10 cellular contexts compared by ENCODE assay signal in genomic region chr11:111925953-111926352, GRCh38. TPM values are rescaled to one million over a fixed set of nuclear protein-coding genes. Genes with fewer than 3 reads are reported as not detected.
DNase-seq lines count a peak whose midpoint lies in the region; ATAC-seq, FAIRE-seq and TF ChIP-seq lines count a peak whose summit lies in the region.
"Had no signal": no experiment of that assay in that cellular context is flagged by ENCODE, and none has a peak within 500 bp of the region (broad histone marks: within the 10 kb centered on the region; RNA-seq: fewer than 3 reads in every experiment).

No MANE protein-coding gene starts in this region.

- no peaks in the 10 kb centered on the region for H3K36me3 Mint-ChIP-seq in activated naive CD4-positive, alpha-beta T cell treated with anti-CD3 and anti-CD28 coated beads, Interleukin-2, amount 50 U/mL, for 24 hours

- CTCF ChIA-PET in GM12878 (lab: Yijun Ruan, JAX), result interaction anchor here (1.0 to 1.8 kb wide), 7 partner anchors 14 to 161 kb away, joined by 3 to 8 read pairs (median 5); partner anchors contain the start of genes ALG9, CRYAB, SDHD and TIMM8B

- peak overlapping the region; percentile 8 for H3K27ac Mint-ChIP-seq in activated naive CD4-positive, alpha-beta T cell treated with anti-CD3 and anti-CD28 coated beads, Interleukin-2, amount 50 U/mL, for 24 hours

- SMC1A ChIA-PET in GM12878 (lab: Charles Lee; ENCODE audit: uncharacterized antibody, unreplicated experiment), result interaction anchor here (0.7 to 2.9 kb wide), 6 partner anchors 9 to 163 kb away, joined by 3 to 9 read pairs (median 4); partner anchors contain the start of gene ALG9

- no peak for TF ChIP-seq EP300 in GM12878 (IDR thresholded peaks at IDR 0.05; ENCODE audit: borderline replicate concordance in 1 of 2, control insufficient read depth in 1 of 2, low read depth in 2 of 2, low read length in 2 of 2)
- no peak for TF ChIP-seq EP300 in transverse colon (IDR thresholded peaks at IDR 0.05; ENCODE audit: low read depth)

- RAD21 ChIA-PET in GM12878 (lab: Charles Lee; ENCODE audit: unreplicated experiment), result interaction anchor here (0.9 to 1.6 kb wide), 3 partner anchors 10 to 71 kb away, joined by 3 to 9 read pairs (median 9); no protein-coding TSS in a partner anchor

- H3K27me3 ChIP-seq in GM12878 (replicated peaks in 1 of 2; ENCODE audit: control insufficient read depth in 2 of 2, insufficient read depth in 2 of 2, low read length in 1 of 2) (no peaks in the 10 kb centered on the region; a peak in 1 of 4 replicates), mucosa of rectum (ENCODE audit: control insufficient read depth in 2 of 2, insufficient read depth in 2 of 2, low read length in 2 of 2) (no peaks in the 10 kb centered on the region), transverse colon (no peaks in the 10 kb centered on the region)

- WGBS in GM12878 (ENCODE audit: insufficient coverage, insufficient replicate concordance, low lambda C conversion rate, missing lambda C conversion rate), result 94% methylated on average over 16 of the region's 16 CpGs
- WGBS in transverse colon (ENCODE audit: low coverage in 1 of 2), 2 donors, result 96 to 100% methylated on average over 2 to 16 of the region's 16 CpGs

- ATAC-seq in GM12878, result no peak
- ATAC-seq in GM19463 (IDR thresholded peaks at IDR 0.05; ENCODE audit: unreplicated experiment), result no peak

- BruUV-seq in GM12878 (replicated peaks; lab: Mats Ljungman, UMichigan), result no TSS peak

- in situ Hi-C loops in GM12878 (cut with MboI) (no loop called here), transverse colon (cut with MboI; ENCODE audit: low pct_ligation_motif_present in 1 of 4, low pct_unique_long_range_greater_than_20kb in 1 of 4, low sequenced_read_pairs in 3 of 4) (loop anchor here in 2 of 4 donors (10.0 kb wide), 2 partner anchors 51 to 59 kb away; partner anchors contain the start of genes ALG9 (in 1 of the 2), CFAP68 (in 1 of the 2) and FDXACB1 (in 1 of the 2))

- no peak overlapping the region for H3K27ac ChIP-seq in GM12878 (ENCODE audit: control insufficient read depth, insufficient read depth)
- H3K27ac ChIP-seq in mucosa of rectum (ENCODE audit: low read depth in 2 of 2, low read length in 2 of 2), result peak overlapping the region; percentile 91 to 93
- H3K27ac ChIP-seq in transverse colon, result peak overlapping the region; percentile 87 to 93 (median 90)

- H4K20me1 ChIP-seq in GM12878 (ENCODE audit: control insufficient read depth, insufficient read depth), result no peaks in the 10 kb centered on the region

- no peak for DNase-seq in activated naive CD4-positive, alpha-beta T cell (lab: John Stamatoyannopoulos, UW)
- no peak for DNase-seq in GM12878 (ENCODE audit: low read depth, low spot score)
- no peak for DNase-seq in transverse colon
- DNase-seq in RPMI8226, result no peak
- no peak for DNase-seq in foreskin melanocyte

- H3K4me3 ChIP-seq in GM12878 (no peak overlapping the region), mucosa of rectum (ENCODE audit: low read length in 2 of 2) (peak overlapping the region in 1 of 2 donors; percentile 83), transverse colon (no peak overlapping the region)

- H3K9me3 ChIP-seq in GM12878 (replicated peaks; ENCODE audit: control insufficient read depth, insufficient read depth, low read length), result no peaks in the 10 kb centered on the region
- no peaks in the 10 kb centered on the region for H3K9me3 ChIP-seq in mucosa of rectum (ENCODE audit: control insufficient read depth in 2 of 2, low read length in 2 of 2)
- no peaks in the 10 kb centered on the region for H3K9me3 ChIP-seq in transverse colon

- peak overlapping the region; percentile 91 for H2AFZ ChIP-seq in GM12878 (ENCODE audit: control insufficient read depth, low read depth, low read length)

- H3K4me1 Mint-ChIP-seq in activated naive CD4-positive, alpha-beta T cell treated with anti-CD3 and anti-CD28 coated beads, Interleukin-2, amount 50 U/mL, for 24 hours, result peaks cover 10% of the 10 kb centered on the region

- no peak for TF ChIP-seq POLR2A in GM12878 (IDR thresholded peaks at IDR 0.05; ENCODE audit: low read depth, low read length)
- TF ChIP-seq POLR2A in transverse colon (IDR thresholded peaks at IDR 0.05), result no peak

- no peak for TF ChIP-seq CTCF in GM12878 (IDR thresholded peaks at IDR 0.05 in 2 of 3, conservative IDR thresholded peaks at IDR 0.05 in 1 of 3; ENCODE audit: control insufficient read depth in 2 of 3, extremely low read depth in 1 of 3, insufficient read depth in 1 of 3, low read depth in 3 of 3, low read length in 3 of 3)
- no peak for TF ChIP-seq CTCF in transverse colon (IDR thresholded peaks at IDR 0.05)

- H3K27me3 Mint-ChIP-seq in activated naive CD4-positive, alpha-beta T cell treated with anti-CD3 and anti-CD28 coated beads, Interleukin-2, amount 50 U/mL, for 24 hours, result no peaks in the 10 kb centered on the region

- no peaks in the 10 kb centered on the region for H3K9me3 Mint-ChIP-seq in activated naive CD4-positive, alpha-beta T cell treated with anti-CD3 and anti-CD28 coated beads, Interleukin-2, amount 50 U/mL, for 24 hours

- no peaks in the 10 kb centered on the region for H3K79me2 ChIP-seq in GM12878 (ENCODE audit: control insufficient read depth, insufficient read depth, low read length)

- H3K9ac ChIP-seq in GM12878 (ENCODE audit: control insufficient read depth, insufficient read depth, low read length), result no peak overlapping the region
- peak overlapping the region in 1 of 2 donors; percentile 71 for H3K9ac ChIP-seq in mucosa of rectum (ENCODE audit: low read depth in 1 of 2, low read length in 2 of 2)

- intact Hi-C loops in GM12878 (cut with micrococcal nuclease; ENCODE audit: unreplicated experiment), result loop anchor here (2.0 kb wide), 2 partner anchors 47 to 161 kb away; partner anchors contain the start of genes CFAP68, FDXACB1, SDHD and TIMM8B
- intact Hi-C loops in transverse colon (cut with DNase I; ENCODE audit: low total_unique reads), result no loop called here

- H3K4me2 ChIP-seq in GM12878 (ENCODE audit: control insufficient read depth, insufficient read depth), result peak overlapping the region; percentile 95

- H3K4me1 ChIP-seq in GM12878 (ENCODE audit: control insufficient read depth, insufficient read depth, low read length), result peaks cover 10% of the 10 kb centered on the region
- peaks cover 14 to 22% of the 10 kb centered on the region in 2 donors for H3K4me1 ChIP-seq in mucosa of rectum (ENCODE audit: control insufficient read depth in 2 of 2, insufficient read depth in 2 of 2, low read length in 2 of 2)
- peaks cover 12 to 42% (median 28%) of the 10 kb centered on the region in 4 donors for H3K4me1 ChIP-seq in transverse colon

- H3K4me3 Mint-ChIP-seq in activated naive CD4-positive, alpha-beta T cell treated with anti-CD3 and anti-CD28 coated beads, Interleukin-2, amount 50 U/mL, for 24 hours, result peak overlapping the region; percentile 88

- POLR2A ChIA-PET in GM12878 (lab: Charles Lee), result interaction anchor here (0.8 to 1.6 kb wide), 6 partner anchors 10 to 166 kb away, joined by 3 to 6 read pairs (median 4); partner anchors contain the start of genes SDHD and TIMM8B

- FAIRE-seq in GM12878 (lab: Jason Lieb, UNC), result no peak

- TF ChIP-seq RAD21 in GM12878 (IDR thresholded peaks at IDR 0.05; ENCODE audit: insufficient read depth, low read depth, low read length), result no peak

- H3K36me3 ChIP-seq in GM12878 (ENCODE audit: control insufficient read depth in 2 of 2, insufficient read depth in 2 of 2, low read length in 1 of 2) (no peaks in the 10 kb centered on the region), mucosa of rectum (ENCODE audit: control insufficient read depth in 2 of 2, insufficient read depth in 2 of 2, low read length in 2 of 2) (no peaks in the 10 kb centered on the region), transverse colon (no peaks in the 10 kb centered on the region)

RNA-seq across cellular contexts. Expression of gene C11orf52, which starts 7.2 kb away (rescaled TPM):
- not detected in 2 replicates for total RNA-seq in GM12878 (2013; cell fraction: nucleolus; rRNA removed)
- total RNA-seq in GM12878 (2014; rRNA removed) (not detected in 2 replicates), GM12878 (2014; rRNA removed; fragmentation: Illumina TruSeq; extraction: Trizol) (not detected in 2 replicates), GM12878 (2021) (not detected in 2 replicates), transverse colon (10 to 100 TPM in 1 of 4 donors, 1 to 10 TPM in 2, not detected in 1; 3.0 to 11.1 (median 9.1) TPM)
- polyA plus RNA-seq in GM12878 (2011; ENCODE audit: low read depth), result not detected
- polyA plus RNA-seq in GM12878 (2011; rRNA removed) (not detected in 2 replicates), GM12878 (2014; fragmentation: Illumina TruSeq; extraction: Trizol) (not detected in 2 replicates), GM12878 (2014; fragmentation: Nextera tagmentation; extraction: Ambion mirVana) (not detected), GM12878 (2014; rRNA removed) (not detected in 2 replicates), GM12878 (2016; fragmentation: Nextera tagmentation; extraction: Ambion mirVana) (not detected)
- polyA plus RNA-seq in GM12878 (2011; cell fraction: cytosol; rRNA removed), result not detected in 2 replicates
- not detected in 2 replicates for polyA plus RNA-seq in GM12878 (2011; cell fraction: nucleus; rRNA removed)
- not detected in 2 replicates for polyA plus RNA-seq in GM12878 (2012)
- not detected in 2 replicates for polyA minus RNA-seq in GM12878 (2011; rRNA and poly(A)+ RNA removed)
- not detected in 2 replicates for polyA minus RNA-seq in GM12878 (2011; cell fraction: cytosol; rRNA and poly(A)+ RNA removed)
- not detected in 2 replicates for polyA minus RNA-seq in GM12878 (2011; cell fraction: nucleus; rRNA and poly(A)+ RNA removed)
- total RNA-seq: HT1080, lung microvascular endothelial cell had no signal

RNA-seq across cellular contexts. Expression of gene DIXDC1, which starts 11.2 kb away (rescaled TPM):
- total RNA-seq in GM12878 (2013; cell fraction: nucleolus; rRNA removed), result 3.7 and 5.0 TPM in 2 replicates
- total RNA-seq in GM12878 (2014; rRNA removed), result 0.62 and 2.2 TPM in 2 replicates
- 0.89 and 1.0 TPM in 2 replicates for total RNA-seq in GM12878 (2014; rRNA removed; fragmentation: Illumina TruSeq; extraction: Trizol)
- 1.1 and 1.4 TPM in 2 replicates for total RNA-seq in GM12878 (2021)
- 0.77 TPM for polyA plus RNA-seq in GM12878 (2011; ENCODE audit: low read depth)
- polyA plus RNA-seq in GM12878 (2011; rRNA removed), result 0.10 and 0.17 TPM in 2 replicates
- 0.07 and 0.08 TPM in 2 replicates for polyA plus RNA-seq in GM12878 (2011; cell fraction: cytosol; rRNA removed)
- polyA plus RNA-seq in GM12878 (2011; cell fraction: nucleus; rRNA removed), result 0.07 and 0.27 TPM in 2 replicates
- polyA plus RNA-seq in GM12878 (2012), result 0.56 and 0.64 TPM in 2 replicates
- polyA plus RNA-seq in GM12878 (2014; fragmentation: Illumina TruSeq; extraction: Trizol), result 0.82 and 0.93 TPM in 2 replicates
- under 1 TPM; 0.23 to 0.26 TPM for polyA plus RNA-seq in GM12878 (2014; fragmentation: Nextera tagmentation; extraction: Ambion mirVana)
- polyA plus RNA-seq in GM12878 (2014; rRNA removed), result 0.55 and 0.88 TPM in 2 replicates
- polyA plus RNA-seq in GM12878 (2016; fragmentation: Nextera tagmentation; extraction: Ambion mirVana), result under 1 TPM; 0.39 to 0.44 TPM
- 0.07 and 0.26 TPM in 2 replicates for polyA minus RNA-seq in GM12878 (2011; rRNA and poly(A)+ RNA removed)
- not detected in 2 replicates for polyA minus RNA-seq in GM12878 (2011; cell fraction: cytosol; rRNA and poly(A)+ RNA removed)
- polyA minus RNA-seq in GM12878 (2011; cell fraction: nucleus; rRNA and poly(A)+ RNA removed), result under 0.01 and 0.19 TPM in 2 replicates
- total RNA-seq in transverse colon, result 100 to 1,000 TPM in 1 of 4 donors, 10 to 100 TPM in 3; 21.8 to 115 (median 35.0) TPM

RNA-seq across cellular contexts. Expression of gene HSPB2, which starts 13.4 kb away (rescaled TPM):
- not detected in 2 replicates for total RNA-seq in GM12878 (2013; cell fraction: nucleolus; rRNA removed)
- total RNA-seq in GM12878 (2014; rRNA removed), result not detected in 2 replicates
- not detected in 2 replicates for total RNA-seq in GM12878 (2014; rRNA removed; fragmentation: Illumina TruSeq; extraction: Trizol)
- total RNA-seq in GM12878 (2021), result not detected in 2 replicates
- polyA plus RNA-seq in GM12878 (2011; ENCODE audit: low read depth), result not detected
- polyA plus RNA-seq in GM12878 (2011; rRNA removed), result 0.10 TPM in 1 of 2 replicates, not detected in the other
- polyA plus RNA-seq in GM12878 (2011; cell fraction: cytosol; rRNA removed), result not detected in 2 replicates
- 0.10 and 0.12 TPM in 2 replicates for polyA plus RNA-seq in GM12878 (2011; cell fraction: nucleus; rRNA removed)
- not detected in 2 replicates for polyA plus RNA-seq in GM12878 (2012)
- not detected in 2 replicates for polyA plus RNA-seq in GM12878 (2014; fragmentation: Illumina TruSeq; extraction: Trizol)
- not detected for polyA plus RNA-seq in GM12878 (2014; fragmentation: Nextera tagmentation; extraction: Ambion mirVana)
- polyA plus RNA-seq in GM12878 (2014; rRNA removed), result not detected in 2 replicates
- polyA plus RNA-seq in GM12878 (2016; fragmentation: Nextera tagmentation; extraction: Ambion mirVana), result not detected
- not detected in 2 replicates for polyA minus RNA-seq in GM12878 (2011; rRNA and poly(A)+ RNA removed)
- polyA minus RNA-seq in GM12878 (2011; cell fraction: cytosol; rRNA and poly(A)+ RNA removed), result not detected in 2 replicates
- not detected in 2 replicates for polyA minus RNA-seq in GM12878 (2011; cell fraction: nucleus; rRNA and poly(A)+ RNA removed)
- total RNA-seq in transverse colon, result 1 to 10 TPM in 1 of 4 donors, not detected in 3; 1.3 TPM
- total RNA-seq: HT1080, lung microvascular endothelial cell had no signal

RNA-seq across cellular contexts. Expression of gene CRYAB, which starts 14.4 kb away (rescaled TPM):
- total RNA-seq in GM12878 (2013; cell fraction: nucleolus; rRNA removed), result not detected in 2 replicates
- total RNA-seq in GM12878 (2014; rRNA removed) (not detected in 2 replicates), GM12878 (2014; rRNA removed; fragmentation: Illumina TruSeq; extraction: Trizol) (not detected in 2 replicates), GM12878 (2021) (not detected in 2 replicates), transverse colon (100 to 1,000 TPM in 1 of 4 donors, 10 to 100 TPM in 3; 38.0 to 112 (median 68.2) TPM)
- polyA plus RNA-seq in GM12878 (2011; ENCODE audit: low read depth), result not detected
- polyA plus RNA-seq in GM12878 (2011; rRNA removed) (not detected in 2 replicates), GM12878 (2014; fragmentation: Illumina TruSeq; extraction: Trizol) (not detected in 2 replicates), GM12878 (2014; fragmentation: Nextera tagmentation; extraction: Ambion mirVana) (not detected), GM12878 (2014; rRNA removed) (not detected in 2 replicates), GM12878 (2016; fragmentation: Nextera tagmentation; extraction: Ambion mirVana) (1 to 10 TPM in 1 of 2 experiments, under 1 TPM in 1; 0.72 to 1.0 TPM)
- not detected in 2 replicates for polyA plus RNA-seq in GM12878 (2011; cell fraction: cytosol; rRNA removed)
- not detected in 2 replicates for polyA plus RNA-seq in GM12878 (2011; cell fraction: nucleus; rRNA removed)
- polyA plus RNA-seq in GM12878 (2012), result 0.27 TPM in 1 of 2 replicates, not detected in the other
- not detected in 2 replicates for polyA minus RNA-seq in GM12878 (2011; rRNA and poly(A)+ RNA removed)
- not detected in 2 replicates for polyA minus RNA-seq in GM12878 (2011; cell fraction: cytosol; rRNA and poly(A)+ RNA removed)
- not detected in 2 replicates for polyA minus RNA-seq in GM12878 (2011; cell fraction: nucleus; rRNA and poly(A)+ RNA removed)
- total RNA-seq: HT1080 had no signal

RNA-seq across cellular contexts. Expression of gene CFAP68, which starts 46.6 kb away (rescaled TPM):
- total RNA-seq in GM12878 (2013; cell fraction: nucleolus; rRNA removed), result 11.4 and 14.3 TPM in 2 replicates
- total RNA-seq in GM12878 (2014; rRNA removed) (36.0 and 39.7 TPM in 2 replicates), GM12878 (2014; rRNA removed; fragmentation: Illumina TruSeq; extraction: Trizol) (54.2 and 62.3 TPM in 2 replicates), GM12878 (2021) (32.5 and 35.7 TPM in 2 replicates), transverse colon (10 to 100 TPM in 2 of 4 donors, under 1 TPM in 1, not detected in 1; 0.20 to 19.8 (median 18.8) TPM)
- polyA plus RNA-seq in GM12878 (2011; ENCODE audit: low read depth), result 17.5 TPM
- polyA plus RNA-seq in GM12878 (2011; rRNA removed) (78.1 and 97.3 TPM in 2 replicates), GM12878 (2014; fragmentation: Illumina TruSeq; extraction: Trizol) (84.4 and 108 TPM in 2 replicates), GM12878 (2014; fragmentation: Nextera tagmentation; extraction: Ambion mirVana) (10 to 100 TPM; 72.7 to 83.7 TPM), GM12878 (2014; rRNA removed) (53.2 and 65.9 TPM in 2 replicates), GM12878 (2016; fragmentation: Nextera tagmentation; extraction: Ambion mirVana) (10 to 100 TPM; 60.7 to 61.8 TPM)
- polyA plus RNA-seq in GM12878 (2011; cell fraction: cytosol; rRNA removed), result 56.2 and 59.8 TPM in 2 replicates
- polyA plus RNA-seq in GM12878 (2011; cell fraction: nucleus; rRNA removed), result 24.0 and 25.1 TPM in 2 replicates
- 60.7 and 66.4 TPM in 2 replicates for polyA plus RNA-seq in GM12878 (2012)
- polyA minus RNA-seq in GM12878 (2011; rRNA and poly(A)+ RNA removed), result 31.2 and 54.1 TPM in 2 replicates
- polyA minus RNA-seq in GM12878 (2011; cell fraction: cytosol; rRNA and poly(A)+ RNA removed), result 5.2 and 6.7 TPM in 2 replicates
- 5.5 and 6.0 TPM in 2 replicates for polyA minus RNA-seq in GM12878 (2011; cell fraction: nucleus; rRNA and poly(A)+ RNA removed)
